20 cellular contexts compared by ENCODE assay signal in the genomic region with DNA sequence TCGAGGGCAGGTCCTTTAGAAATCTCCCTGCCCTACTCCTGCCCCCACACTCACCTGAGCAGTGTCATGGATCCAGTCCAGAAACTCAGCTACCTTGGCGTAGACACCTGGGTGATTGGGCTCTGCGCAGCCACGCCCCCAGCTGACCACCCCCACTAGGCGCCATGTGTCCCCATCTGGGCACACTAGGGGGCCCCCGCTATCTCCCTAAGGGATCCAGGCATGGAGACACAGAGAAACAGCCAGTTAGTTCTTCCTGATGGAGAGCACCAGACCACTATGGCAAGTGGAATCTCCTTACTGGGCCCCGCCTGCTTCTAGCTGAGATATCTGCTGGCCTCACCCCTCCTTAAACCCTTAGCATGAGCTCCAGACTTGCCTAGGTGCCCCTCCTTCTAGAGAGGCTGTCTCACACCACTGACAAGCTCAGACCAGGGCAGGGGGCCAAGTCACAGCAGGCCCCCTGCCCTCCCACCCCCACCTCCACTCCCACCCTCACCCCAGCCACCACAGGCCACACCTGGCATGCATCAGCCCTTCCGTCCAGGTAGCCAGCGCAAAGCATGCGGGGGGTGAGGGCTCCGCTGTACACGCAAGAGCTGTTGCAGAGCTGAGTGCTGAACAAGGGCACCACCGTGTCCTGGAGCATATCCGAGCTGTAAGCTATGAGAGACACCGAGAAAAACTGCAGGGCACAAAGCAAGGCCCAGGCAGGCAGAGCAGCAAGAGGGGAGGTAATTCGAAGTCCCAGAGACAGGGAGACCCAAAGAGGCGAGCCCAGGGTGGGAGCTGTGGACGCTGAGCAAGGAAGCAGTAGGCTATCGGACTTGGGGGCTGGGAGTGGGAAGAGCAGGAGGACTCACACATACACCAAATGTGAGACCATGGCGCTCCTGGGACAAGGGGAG. TPM values are rescaled to one million over a fixed set of nuclear protein-coding genes. Genes with fewer than 3 reads are reported as not detected.
DNase-seq lines count a peak whose midpoint lies in the region; FAIRE-seq and TF ChIP-seq lines count a peak whose summit lies in the region.
"Had no signal": no experiment of that assay in that cellular context is flagged by ENCODE, and none has a peak within 500 bp of the region (broad histone marks: within the 10 kb centered on the region; RNA-seq: fewer than 3 reads in every experiment).

No MANE protein-coding gene starts in this region.

- TF ChIP-seq POLR2A in H54 (IDR thresholded peaks at IDR 0.05; ENCODE audit: low read depth, low read length) = no peak

- H3K4me3 Mint-ChIP-seq in Calu3 (ENCODE audit: low read depth, unreplicated experiment) (peak overlapping the region; percentile 24), neural progenitor cell (no peak overlapping the region)
- H3K4me3 Mint-ChIP-seq in dendritic cell treated with granulocyte-macrophage colony-stimulating factor and Interleukin-4, amounts not matched to agents 40 ng/mL and 50 ng/mL, for 4 days = no peak overlapping the region
- H3K4me3 Mint-ChIP-seq: activated CD4-positive, alpha-beta T cell treated with anti-CD3 and anti-CD28 coated beads for 36 hours; activated CD8-positive, alpha-beta memory T cell treated with anti-CD3 and anti-CD28 coated beads, Interleukin-2, amount 10 ng/mL, durations not matched to agents 7 days and 5 days; CD4-positive, CD25-positive, alpha-beta regulatory T cell; effector memory CD8-positive, alpha-beta T cell; immature natural killer cell had no signal

- no peaks in the 10 kb centered on the region for H3K79me2 ChIP-seq in neural progenitor cell (ENCODE audit: low read depth)

- H4K20me1 ChIP-seq in neural progenitor cell (ENCODE audit: low read depth) = no peaks in the 10 kb centered on the region

- intact Hi-C loops in Calu3 (cut with micrococcal nuclease; ENCODE audit: unreplicated experiment) = loop anchor here (1.0 kb wide), 1 partner anchor 26 kb away; no protein-coding TSS in a partner anchor
- intact Hi-C loops in dendritic cell treated with granulocyte-macrophage colony-stimulating factor and Interleukin-4, amounts not matched to agents 40 ng/mL and 50 ng/mL, for 4 days (cut with micrococcal nuclease) = no loop called here

- H3K9me3 ChIP-seq in neural progenitor cell (ENCODE audit: low read depth) = no peaks in the 10 kb centered on the region
- no peaks in the 10 kb centered on the region for H3K9me3 ChIP-seq in effector memory CD4-positive, alpha-beta T cell (ENCODE audit: control insufficient read depth, low read length)
- H3K9me3 ChIP-seq: lower lobe of right lung, Peyer's patch, upper lobe of right lung had no signal

- H3K4me1 Mint-ChIP-seq in Calu3 (ENCODE audit: low read depth, unreplicated experiment) (peaks cover 22% of the 10 kb centered on the region), neural progenitor cell (peaks cover 8% of the 10 kb centered on the region)
- peaks cover 20% of the 10 kb centered on the region for H3K4me1 Mint-ChIP-seq in dendritic cell treated with granulocyte-macrophage colony-stimulating factor and Interleukin-4, amounts not matched to agents 40 ng/mL and 50 ng/mL, for 4 days (ENCODE audit: low read depth)
- H3K4me1 Mint-ChIP-seq: activated CD4-positive, alpha-beta T cell treated with anti-CD3 and anti-CD28 coated beads for 36 hours had no signal

- H3K36me3 ChIP-seq in neural progenitor cell = no peaks in the 10 kb centered on the region
- no peaks in the 10 kb centered on the region for H3K36me3 ChIP-seq in effector memory CD4-positive, alpha-beta T cell (ENCODE audit: control insufficient read depth, insufficient read depth, low read length)
- H3K36me3 ChIP-seq: lower lobe of right lung, Peyer's patch, upper lobe of right lung had no signal

- peaks cover 4% of the 10 kb centered on the region for H3K36me3 Mint-ChIP-seq in Calu3 (ENCODE audit: insufficient read depth, unreplicated experiment)
- H3K36me3 Mint-ChIP-seq in dendritic cell treated with granulocyte-macrophage colony-stimulating factor and Interleukin-4, amounts not matched to agents 40 ng/mL and 50 ng/mL, for 4 days (ENCODE audit: low read depth) = no peaks in the 10 kb centered on the region
- no peaks in the 10 kb centered on the region for H3K36me3 Mint-ChIP-seq in neural progenitor cell
- H3K36me3 Mint-ChIP-seq: activated CD8-positive, alpha-beta memory T cell treated with anti-CD3 and anti-CD28 coated beads, Interleukin-2, amount 10 ng/mL, durations not matched to agents 7 days and 5 days had no signal

- no TSS peak for BruUV-seq in Calu3 (replicated peaks; lab: Mats Ljungman, UMichigan)

- CTCF ChIA-PET in Calu3 (lab: Charles Lee) = interaction anchor here (1.1 to 1.3 kb wide), 3 partner anchors 16 to 41 kb away, joined by 4 to 7 read pairs (median 6); partner anchors contain the start of gene TMPRSS5

- no peak overlapping the region for H3K9ac ChIP-seq in neural progenitor cell

- H3K9me3 Mint-ChIP-seq in Calu3 (ENCODE audit: low read depth, unreplicated experiment) = no peaks in the 10 kb centered on the region
- no peaks in the 10 kb centered on the region for H3K9me3 Mint-ChIP-seq in dendritic cell treated with granulocyte-macrophage colony-stimulating factor and Interleukin-4, amounts not matched to agents 40 ng/mL and 50 ng/mL, for 4 days
- H3K9me3 Mint-ChIP-seq in neural progenitor cell = no peaks in the 10 kb centered on the region
- H3K9me3 Mint-ChIP-seq: CD4-positive, CD25-positive, alpha-beta regulatory T cell; effector memory CD8-positive, alpha-beta T cell; immature natural killer cell had no signal

- DNase-seq in Calu3 (peak; percentile 63), NCI-H226 (peak; percentile 34), neural progenitor cell (ENCODE audit: low spot score) (no peak), NCI-H2029 treated with DMSO at 0.1 percent for 48 hours (lab: John Stamatoyannopoulos, UW) (no peak), H54 (ENCODE audit: insufficient read length, low spot score) (no peak), activated gamma-delta T cell treated with Interleukin-2 at 50 U/mL for 16 hours (no peak)
- DNase-seq in effector memory CD4-positive, alpha-beta T cell = no peak
- DNase-seq: activated CD8-positive, alpha-beta memory T cell treated with anti-CD3 and anti-CD28 coated beads, Interleukin-2, amount 10 ng/mL, durations not matched to agents 7 days and 5 days; CD4-positive, CD25-positive, alpha-beta regulatory T cell; cerebellar nuclear complex; DMS79; effector memory CD8-positive, alpha-beta T cell; immature natural killer cell; NCI-H1048; NCI-H526 treated with DMSO at 0.1 percent for 48 hours had no signal

- no peaks in the 10 kb centered on the region for H3K27me3 ChIP-seq in neural progenitor cell
- no peaks in the 10 kb centered on the region for H3K27me3 ChIP-seq in effector memory CD4-positive, alpha-beta T cell (replicated peaks; ENCODE audit: control insufficient read depth, insufficient read depth, low read length, poor library complexity, severe bottlenecking)
- H3K27me3 ChIP-seq: Peyer's patch, upper lobe of right lung had no signal

- no peak overlapping the region for H3K27ac ChIP-seq in neural progenitor cell
- no peak overlapping the region for H3K27ac ChIP-seq in effector memory CD4-positive, alpha-beta T cell (ENCODE audit: insufficient read depth, low read length, poor library complexity, severe bottlenecking)
- H3K27ac ChIP-seq: lower lobe of right lung, Peyer's patch, upper lobe of right lung had no signal

- no peak for FAIRE-seq in H54 (lab: Jason Lieb, UNC)

- H3K27me3 Mint-ChIP-seq in Calu3 (ENCODE audit: unreplicated experiment) = no peaks in the 10 kb centered on the region
- H3K27me3 Mint-ChIP-seq in dendritic cell treated with granulocyte-macrophage colony-stimulating factor and Interleukin-4, amounts not matched to agents 40 ng/mL and 50 ng/mL, for 4 days = no peaks in the 10 kb centered on the region
- H3K27me3 Mint-ChIP-seq in neural progenitor cell (ENCODE audit: insufficient read depth, low read depth) = peaks cover 6% of the 10 kb centered on the region
- H3K27me3 Mint-ChIP-seq: activated CD4-positive, alpha-beta T cell treated with anti-CD3 and anti-CD28 coated beads for 36 hours; activated CD8-positive, alpha-beta memory T cell treated with anti-CD3 and anti-CD28 coated beads, Interleukin-2, amount 10 ng/mL, durations not matched to agents 7 days and 5 days; CD4-positive, CD25-positive, alpha-beta regulatory T cell; effector memory CD8-positive, alpha-beta T cell had no signal

- no peaks in the 10 kb centered on the region for H3F3A ChIP-seq in neural progenitor cell (ENCODE audit: low read depth)

- H2AFZ ChIP-seq in neural progenitor cell (replicated peaks) = no peak overlapping the region

- no peak overlapping the region for H3K4me2 ChIP-seq in neural progenitor cell

- H3K4me3 ChIP-seq in neural progenitor cell = no peak overlapping the region
- no peak overlapping the region for H3K4me3 ChIP-seq in effector memory CD4-positive, alpha-beta T cell (ENCODE audit: insufficient read depth, low read depth, low read length, poor library complexity, severe bottlenecking)
- H3K4me3 ChIP-seq: lower lobe of right lung, Peyer's patch, upper lobe of right lung had no signal

- H3K4me1 ChIP-seq in neural progenitor cell = no peaks in the 10 kb centered on the region
- H3K4me1 ChIP-seq in effector memory CD4-positive, alpha-beta T cell (ENCODE audit: control insufficient read depth, insufficient read depth, low read length, poor library complexity, severe bottlenecking) = no peaks in the 10 kb centered on the region
- H3K4me1 ChIP-seq: lower lobe of right lung, Peyer's patch, upper lobe of right lung had no signal

- no peak for TF ChIP-seq CTCF in Calu3 (IDR thresholded peaks at IDR 0.05; ENCODE audit: unreplicated experiment)
- no peak for TF ChIP-seq CTCF in neural progenitor cell (IDR thresholded peaks at IDR 0.05)

- peak overlapping the region; percentile 92 for H3K27ac Mint-ChIP-seq in Calu3 (ENCODE audit: unreplicated experiment)
- H3K27ac Mint-ChIP-seq in dendritic cell treated with granulocyte-macrophage colony-stimulating factor and Interleukin-4, amounts not matched to agents 40 ng/mL and 50 ng/mL, for 4 days = peak overlapping the region; percentile 36
- H3K27ac Mint-ChIP-seq in neural progenitor cell = peak overlapping the region; percentile 91
- H3K27ac Mint-ChIP-seq: activated CD4-positive, alpha-beta T cell treated with anti-CD3 and anti-CD28 coated beads for 36 hours; activated CD8-positive, alpha-beta memory T cell treated with anti-CD3 and anti-CD28 coated beads, Interleukin-2, amount 10 ng/mL, durations not matched to agents 7 days and 5 days; CD4-positive, CD25-positive, alpha-beta regulatory T cell; effector memory CD8-positive, alpha-beta T cell; immature natural killer cell had no signal

RNA-seq across cellular contexts. Expression of gene TMPRSS5, which starts 16.1 kb away (rescaled TPM):
- total RNA-seq in Calu3 (2022) (7.4 and 9.6 TPM in 2 replicates), neural progenitor cell (ENCODE audit: low replicate concordance) (0.74 TPM in 1 of 2 replicates, not detected in the other)

Comparison
In these comparisons a context has a peak if more than half of its experiments do, and no peak if none do; other contexts are left out.
1. DNase-seq: peak in Calu3 (single experiment) and NCI-H226 (single experiment); none in neural progenitor cell (single experiment), NCI-H2029 treated with DMSO at 0.1 percent for 48 hours (single experiment), H54 (single experiment), activated gamma-delta T cell treated with Interleukin-2 at 50 U/mL for 16 hours (single experiment) and effector memory CD4-positive, alpha-beta T cell (0 of 3).
2. H3K27ac Mint-ChIP-seq: peak in every context shown above with its lines; median percentile 92 in Calu3; 91 in neural progenitor cell; 36 in dendritic cell treated with granulocyte-macrophage colony-stimulating factor and Interleukin-4, amounts not matched to agents 40 ng/mL and 50 ng/mL, for 4 days.